In genomic region chr1:181133969-181134418, GRCh38 we compare ENCODE assay signal across 12 cellular contexts. TPM values are rescaled to one million over a fixed set of nuclear protein-coding genes. Genes with fewer than 3 reads are reported as not detected.
DNase-seq lines count a peak whose midpoint lies in the region; ATAC-seq, FAIRE-seq and TF ChIP-seq lines count a peak whose summit lies in the region.
"Had no signal": no experiment of that assay in that cellular context is flagged by ENCODE, and none has a peak within 500 bp of the region (broad histone marks: within the 10 kb centered on the region; RNA-seq: fewer than 3 reads in every experiment).

No MANE protein-coding gene starts in this region.

- H4K8ac ChIP-seq in H1 (ENCODE audit: extremely low read depth, insufficient read depth, low read length) = no peak overlapping the region

- TF ChIP-seq POLR2A in H1 (IDR thresholded peaks at IDR 0.05; ENCODE audit: control extremely low read depth in 1 of 2, low read depth in 2 of 2, low read length in 2 of 2) (no peak), spleen (IDR thresholded peaks at IDR 0.05) (no peak)

- H2BK120ac ChIP-seq in H1 (replicated peaks; ENCODE audit: low read depth, low read length) = peak overlapping the region; percentile 62

- TF ChIP-seq RAD21 in H1 (IDR thresholded peaks at IDR 0.05 in 1 of 2, conservative IDR thresholded peaks at IDR 0.05 in 1 of 2; ENCODE audit: low read depth in 2 of 2, low read length in 2 of 2) = no peak

- no peak for DNase-seq in activated CD8-positive, alpha-beta T cell treated with anti-CD3 and anti-CD28 coated beads, Interleukin-2, amount 10 ng/mL, durations not matched to agents 7 days and 5 days
- DNase-seq in activated CD8-positive, alpha-beta T cell treated with anti-CD3 and anti-CD28 coated beads for 36 hours = no peak
- DNase-seq in H1 (ENCODE audit: low read depth in 1 of 2, low spot score in 2 of 2) (no peak), spleen (no peak), NCI-H2196 (lab: John Stamatoyannopoulos, UW; ENCODE audit: unreplicated experiment) (no peak)
- DNase-seq: activated CD4-positive, alpha-beta T cell treated with anti-CD3 and anti-CD28 coated beads, Interleukin-2, amount 50 U/mL, for 1 hour; activated gamma-delta T cell treated with Interleukin-2 at 50 U/mL for 16 hours; hypothalamus; NCI-H1092 treated with DMSO at 0.1 percent for 48 hours had no signal

- H3K27ac Mint-ChIP-seq in activated CD8-positive, alpha-beta T cell treated with anti-CD3 and anti-CD28 coated beads, Interleukin-2, amount 10 ng/mL, durations not matched to agents 7 days and 5 days = peak overlapping the region; percentile 95
- H3K27ac Mint-ChIP-seq in activated CD8-positive, alpha-beta T cell treated with anti-CD3 and anti-CD28 coated beads for 36 hours = no peak overlapping the region

- H2AK5ac ChIP-seq in H1 (ENCODE audit: low read depth, low read length) = peak overlapping the region; percentile 70; the same call in 1 of the 2 replicates

- H3K9ac ChIP-seq in OCI-LY3 (ENCODE audit: low read length) (peak overlapping the region; percentile 6; the same call in 1 of the 2 replicates), H1 (replicated peaks in 1 of 4; ENCODE audit: extremely low read depth in 1 of 4, low read depth in 3 of 4, low read length in 3 of 4) (no peak overlapping the region)

- no peaks in the 10 kb centered on the region for H3K36me3 Mint-ChIP-seq in activated CD8-positive, alpha-beta T cell treated with anti-CD3 and anti-CD28 coated beads, Interleukin-2, amount 10 ng/mL, durations not matched to agents 7 days and 5 days (ENCODE audit: low read depth)
- H3K36me3 Mint-ChIP-seq in activated CD8-positive, alpha-beta T cell treated with anti-CD3 and anti-CD28 coated beads for 36 hours (ENCODE audit: low read depth) = no peaks in the 10 kb centered on the region

- no peaks in the 10 kb centered on the region for H3K9me3 ChIP-seq in OCI-LY3 (ENCODE audit: insufficient read depth, low read length)
- no peaks in the 10 kb centered on the region for H3K9me3 ChIP-seq in H1 (ENCODE audit: insufficient read depth in 2 of 2, low read depth in 1 of 2, low read length in 1 of 2)
- H3K9me3 ChIP-seq in spleen = no peaks in the 10 kb centered on the region

- no peaks in the 10 kb centered on the region for H4K20me1 ChIP-seq in OCI-LY3 (ENCODE audit: insufficient read depth, low read length)
- H4K20me1 ChIP-seq in H1 (replicated peaks in 1 of 2; ENCODE audit: control insufficient read depth in 1 of 2, insufficient read depth in 2 of 2, low read length in 2 of 2) = no peaks in the 10 kb centered on the region

- H2BK5ac ChIP-seq in H1 (ENCODE audit: low read depth, low read length) = peak overlapping the region; percentile 94; the same call in 1 of the 2 replicates

- no peaks in the 10 kb centered on the region for H3K9me3 Mint-ChIP-seq in activated CD8-positive, alpha-beta T cell treated with anti-CD3 and anti-CD28 coated beads, Interleukin-2, amount 10 ng/mL, durations not matched to agents 7 days and 5 days (ENCODE audit: insufficient read depth)
- H3K9me3 Mint-ChIP-seq in activated CD8-positive, alpha-beta T cell treated with anti-CD3 and anti-CD28 coated beads for 36 hours = no peaks in the 10 kb centered on the region

- H3K4me1 Mint-ChIP-seq in activated CD8-positive, alpha-beta T cell treated with anti-CD3 and anti-CD28 coated beads, Interleukin-2, amount 10 ng/mL, durations not matched to agents 7 days and 5 days (ENCODE audit: low read depth) = peaks cover 82% of the 10 kb centered on the region
- H3K4me1 Mint-ChIP-seq in activated CD8-positive, alpha-beta T cell treated with anti-CD3 and anti-CD28 coated beads for 36 hours (ENCODE audit: low read depth) = peaks cover 61% of the 10 kb centered on the region

- H4K5ac ChIP-seq in H1 (ENCODE audit: insufficient read length, low read depth, low read length) = peak overlapping the region; percentile 34

- H3K14ac ChIP-seq in H1 (ENCODE audit: insufficient read length) = no peak overlapping the region

- no peak overlapping the region for H3K4me3 Mint-ChIP-seq in activated CD8-positive, alpha-beta T cell treated with anti-CD3 and anti-CD28 coated beads, Interleukin-2, amount 10 ng/mL, durations not matched to agents 7 days and 5 days
- H3K4me3 Mint-ChIP-seq in activated CD8-positive, alpha-beta T cell treated with anti-CD3 and anti-CD28 coated beads for 36 hours = no peak overlapping the region

- no peak for FAIRE-seq in H1 (lab: Jason Lieb, UNC)

- peaks cover 81% of the 10 kb centered on the region for H3K4me1 ChIP-seq in OCI-LY3 (ENCODE audit: low read length)
- H3K4me1 ChIP-seq in H1 (replicated peaks in 1 of 4; ENCODE audit: control insufficient read depth in 3 of 4, insufficient read depth in 4 of 4, low read length in 3 of 4) = peaks cover 21 to 32% (median 26%) of the 10 kb centered on the region in 4 experiments
- peaks cover 52 to 98% (median 78%) of the 10 kb centered on the region in 6 donors for H3K4me1 ChIP-seq in spleen

- H3K27me3 ChIP-seq in OCI-LY3 (ENCODE audit: low read depth, low read length) (0 out of 2 replicates have a peak, but pooled peaks cover 6% of the 10 kb centered on the region), H1 (replicated peaks in 1 of 4; ENCODE audit: control insufficient read depth in 3 of 4, extremely low read depth in 1 of 4, insufficient read depth in 3 of 4, low read length in 3 of 4) (no peaks in the 10 kb centered on the region; a peak in 2 of 7 replicates), spleen (replicated peaks in 1 of 7) (no peaks in the 10 kb centered on the region)

- WGBS in H1 (ENCODE audit: extremely low coverage in 1 of 2, insufficient coverage in 1 of 2, insufficient read length in 1 of 2, insufficient replicate concordance in 2 of 2, low coverage in 1 of 2, low lambda C conversion rate in 2 of 2, missing lambda C conversion rate in 1 of 2), 2 experiments = 85% methylated on average over 12 of the region's 12 CpGs; no CpG with 5 or more reads in 1 of the 2 experiments
- 81 to 85% (median 82%) methylated on average over 11 to 12 of the region's 12 CpGs for WGBS in spleen, 5 donors

- H3K4me3 ChIP-seq in OCI-LY3 (ENCODE audit: low read length) = peak overlapping the region; percentile 18; the same call in 1 of the 2 replicates
- no peak overlapping the region for H3K4me3 ChIP-seq in H1 (ENCODE audit: extremely low read depth in 1 of 4, insufficient read depth in 2 of 4, low read depth in 3 of 4, low read length in 4 of 4)
- no peak overlapping the region for H3K4me3 ChIP-seq in spleen

- no peak overlapping the region for H3K56ac ChIP-seq in H1 (replicated peaks; ENCODE audit: insufficient read length, low read depth, low read length)

- TF ChIP-seq EP300 in H1 (IDR thresholded peaks at IDR 0.05; ENCODE audit: borderline replicate concordance in 1 of 2, low read depth in 2 of 2, low read length in 2 of 2) = no peak

- intact Hi-C loops in activated CD8-positive, alpha-beta T cell treated with anti-CD3 and anti-CD28 coated beads for 36 hours (cut with micrococcal nuclease) = loop anchor here (2.0 kb wide), 1 partner anchor 33 kb away; no protein-coding TSS in a partner anchor
- intact Hi-C loops in spleen (cut with DNase I; ENCODE audit: low total_unique reads) = no loop called here

- no peaks in the 10 kb centered on the region for H3K36me3 ChIP-seq in OCI-LY3 (replicated peaks; ENCODE audit: low read depth, low read length)
- no peaks in the 10 kb centered on the region for H3K36me3 ChIP-seq in H1 (ENCODE audit: control insufficient read depth in 2 of 4, insufficient read depth in 4 of 4, low read length in 3 of 4)
- H3K36me3 ChIP-seq in spleen = no peaks in the 10 kb centered on the region

- peak overlapping the region; percentile 26 for H3K4me2 ChIP-seq in OCI-LY3 (ENCODE audit: low read length)
- no peak overlapping the region for H3K4me2 ChIP-seq in H1 (ENCODE audit: insufficient read depth in 1 of 2, low read depth in 2 of 2, low read length in 2 of 2)

- peaks cover 17% of the 10 kb centered on the region for H3K79me2 ChIP-seq in OCI-LY3 (ENCODE audit: low read length)
- H3K79me2 ChIP-seq in H1 (ENCODE audit: control insufficient read depth in 1 of 2, insufficient read depth in 2 of 2, low read length in 2 of 2) = no peaks in the 10 kb centered on the region

- CTCF ChIA-PET in activated CD8-positive, alpha-beta T cell treated with anti-CD3 and anti-CD28 coated beads, Interleukin-2, amount 10 ng/mL, durations not matched to agents 7 days and 5 days (lab: Charles Lee) = interaction anchor here (1.3 to 12.2 kb wide), 4 partner anchors 17 to 50 kb away, joined by 3 to 395 read pairs (median 5); partner anchors contain the start of gene IER5
- CTCF ChIA-PET in activated CD8-positive, alpha-beta T cell treated with anti-CD3 and anti-CD28 coated beads for 36 hours (lab: Charles Lee) = interaction anchor here (1.0 to 2.3 kb wide), 5 partner anchors 10 to 96 kb away, joined by 4 to 10 read pairs (median 5); no protein-coding TSS in a partner anchor
- CTCF ChIA-PET in H1 (lab: Charles Lee; ENCODE audit: partially characterized antibody) = interaction anchor here (0.6 to 2.8 kb wide), 5 partner anchors 8 to 57 kb away, joined by 3 to 20 read pairs (median 5); no protein-coding TSS in a partner anchor

- no peak for ATAC-seq in activated CD8-positive, alpha-beta T cell treated with anti-CD3 and anti-CD28 coated beads, Interleukin-2, amount 10 ng/mL, durations not matched to agents 7 days and 5 days
- no peak for ATAC-seq in activated CD8-positive, alpha-beta T cell treated with anti-CD3 and anti-CD28 coated beads for 36 hours
- no peak for ATAC-seq in GM21515 (IDR thresholded peaks at IDR 0.05; ENCODE audit: unreplicated experiment)
- no peak for ATAC-seq in HG03097 (IDR thresholded peaks at IDR 0.05; ENCODE audit: low FRiP score, unreplicated experiment)

- peak overlapping the region; percentile 67 for H4K91ac ChIP-seq in H1 (replicated peaks; ENCODE audit: insufficient read length, low read length)

- no peak overlapping the region for H3K23ac ChIP-seq in H1 (ENCODE audit: insufficient read length)

- H2AFZ ChIP-seq in OCI-LY3 (ENCODE audit: low read depth, low read length) (no peak overlapping the region), H1 (ENCODE audit: low read length) (no peak overlapping the region)

- H2BK15ac ChIP-seq in H1 (ENCODE audit: low read length) = peak overlapping the region; percentile 72; the same call in 1 of the 2 replicates

- peak overlapping the region; percentile 93; the same call in 1 of the 2 replicates for H3K18ac ChIP-seq in H1 (ENCODE audit: extremely low read depth, low read length)

- H2BK12ac ChIP-seq in H1 (ENCODE audit: low read depth, low read length) = peak overlapping the region; percentile 86; the same call in 1 of the 2 replicates

- H3K27ac ChIP-seq in OCI-LY3 (ENCODE audit: low read length) (peak overlapping the region; percentile 44), H1 (ENCODE audit: low read depth, low read length) (no peak overlapping the region), spleen (peak overlapping the region in 6 of 8 donors; percentile 81 to 92 (median 84))

- H3K4ac ChIP-seq in H1 (replicated peaks; ENCODE audit: insufficient read length, low read depth, low read length) = peak overlapping the region; percentile 27

- no peak for TF ChIP-seq CTCF in activated CD8-positive, alpha-beta T cell treated with anti-CD3 and anti-CD28 coated beads for 36 hours (IDR thresholded peaks at IDR 0.05)
- TF ChIP-seq CTCF in OCI-LY3 (IDR thresholded peaks at IDR 0.05; ENCODE audit: low read depth, low read length) = no peak
- TF ChIP-seq CTCF in H1 (IDR thresholded peaks at IDR 0.05; ENCODE audit: control extremely low read depth in 1 of 3, insufficient read depth in 1 of 3, low read depth in 1 of 3, low read length in 3 of 3) = no peak
- no peak for TF ChIP-seq CTCF in spleen (IDR thresholded peaks at IDR 0.05 in 8 of 11, conservative IDR thresholded peaks at IDR 0.05 in 3 of 11)

- H3K23me2 ChIP-seq in H1 (ENCODE audit: low read depth, low read length) = peaks cover 5% of the 10 kb centered on the region; the same call in 1 of the 2 replicates

- no peaks in the 10 kb centered on the region for H3K27me3 Mint-ChIP-seq in activated CD8-positive, alpha-beta T cell treated with anti-CD3 and anti-CD28 coated beads, Interleukin-2, amount 10 ng/mL, durations not matched to agents 7 days and 5 days (ENCODE audit: low read depth)
- peaks cover 7% of the 10 kb centered on the region for H3K27me3 Mint-ChIP-seq in activated CD8-positive, alpha-beta T cell treated with anti-CD3 and anti-CD28 coated beads for 36 hours

- H2BK20ac ChIP-seq in H1 (ENCODE audit: low read length) = peak overlapping the region; percentile 89; the same call in 1 of the 2 replicates

- POLR2A ChIA-PET in activated CD8-positive, alpha-beta T cell treated with anti-CD3 and anti-CD28 coated beads, Interleukin-2, amount 10 ng/mL, durations not matched to agents 7 days and 5 days (lab: Charles Lee) = interaction anchor here (0.7 to 4.2 kb wide), 4 partner anchors 30 to 45 kb away, joined by 3 to 38 read pairs (median 10); partner anchors contain the start of gene IER5
- POLR2A ChIA-PET in activated CD8-positive, alpha-beta T cell treated with anti-CD3 and anti-CD28 coated beads for 36 hours (lab: Charles Lee) = interaction anchor here (0.7 to 2.7 kb wide), 11 partner anchors 10 to 112 kb away, joined by 3 to 18 read pairs (median 5); partner anchors contain the start of genes IER5 and STX6
- POLR2A ChIA-PET in H1 (lab: Charles Lee; ENCODE audit: partially characterized antibody) = interaction anchor here (1.1 to 1.3 kb wide), 3 partner anchors 29 to 45 kb away, joined by 3 to 9 read pairs (median 5); no protein-coding TSS in a partner anchor

- no peaks in the 10 kb centered on the region for H3K79me1 ChIP-seq in H1 (ENCODE audit: low read depth, low read length)

RNA-seq across cellular contexts. Expression of gene IER5, which starts 45.5 kb away (rescaled TPM):
- 10 to 100 TPM; 37.2 to 38.0 TPM for total RNA-seq in activated CD8-positive, alpha-beta T cell treated with anti-CD3 and anti-CD28 coated beads, Interleukin-2, amount 10 ng/mL, durations not matched to agents 7 days and 5 days
- 10 to 100 TPM; 39.8 to 41.3 TPM for total RNA-seq in activated CD8-positive, alpha-beta T cell treated with anti-CD3 and anti-CD28 coated beads for 36 hours
- 7.1 and 7.7 TPM in 2 replicates for total RNA-seq in H1 (2021; fragmentation: NEBNext Ultra II Directional; extraction: Animal tissue kit (Norgen Biotek cat#: 25700))
- polyA plus RNA-seq in H1 (2011; rRNA removed) (3.5 and 4.3 TPM in 2 replicates), spleen (10 to 100 TPM; 21.3 to 33.9 (median 32.7) TPM)
- polyA plus RNA-seq in H1 (2011; cell fraction: cytosol; rRNA removed) = 5.5 TPM
- polyA plus RNA-seq in H1 (2011; cell fraction: nucleus; rRNA removed) = 6.0 TPM
- 7.1 to 7.5 TPM (median 7.2 TPM) in 4 replicates for polyA plus RNA-seq in H1 (2012, experiment 1 of 2)
- polyA plus RNA-seq in H1 (2012, experiment 2 of 2) = 6.3 TPM
- 3.4 TPM for polyA plus RNA-seq in H1 (2013, experiment 1 of 2)
- polyA plus RNA-seq in H1 (2013, experiment 2 of 2) = 3.4 TPM
- 3.2 and 4.0 TPM in 2 replicates for polyA minus RNA-seq in H1 (2011; rRNA and poly(A)+ RNA removed)
- polyA minus RNA-seq in H1 (2011; cell fraction: cytosol; rRNA and poly(A)+ RNA removed) = 6.9 TPM
- 14.5 TPM for polyA minus RNA-seq in H1 (2011; cell fraction: nucleus; rRNA and poly(A)+ RNA removed)
- total RNA-seq in spleen = 10 to 100 TPM; 33.4 to 62.3 (median 40.8) TPM
